Comparison of ENCODE assay signal across 20 cellular contexts in genomic region chr20:40646321-40647212, GRCh38. TPM values are rescaled to one million over a fixed set of nuclear protein-coding genes. Genes with fewer than 3 reads are reported as not detected.
DNase-seq lines count a peak whose midpoint lies in the region; ATAC-seq lines count a peak whose summit lies in the region.
"Had no signal": no experiment of that assay in that cellular context is flagged by ENCODE, and none has a peak within 500 bp of the region (broad histone marks: within the 10 kb centered on the region; RNA-seq: fewer than 3 reads in every experiment).

No MANE protein-coding gene starts in this region.

- H4K20me1 ChIP-seq in BLaER1 treated with 17β-estradiol and CSF1 and Interleukin-3, amounts not matched to agents 10 nM and 100 nM = no peaks in the 10 kb centered on the region

- H3K27ac ChIP-seq in BLaER1 treated with 17β-estradiol and CSF1 and Interleukin-3, amounts not matched to agents 10 nM and 100 nM = no peak overlapping the region
- H3K27ac ChIP-seq: esophagus muscularis mucosa, lower lobe of right lung, neutrophil, psoas muscle, SJSA1 had no signal

- H3K4me1 ChIP-seq in BLaER1 treated with 17β-estradiol and CSF1 and Interleukin-3, amounts not matched to agents 10 nM and 100 nM = peaks cover 6 to 28% (median 8%) of the 10 kb centered on the region in 10 experiments; a peak in 15 of 20 replicates
- H3K4me1 ChIP-seq: psoas muscle had no signal

- H3K9ac ChIP-seq in BLaER1 treated with 17β-estradiol and CSF1 and Interleukin-3, amounts not matched to agents 10 nM and 100 nM = no peak overlapping the region

- H3K4me2 ChIP-seq in BLaER1 treated with 17β-estradiol and CSF1 and Interleukin-3, amounts not matched to agents 10 nM and 100 nM = peak overlapping the region; percentile 27 to 67 (median 46); a peak in 21 of 22 replicates

- DNase-seq in MG63 (peak; percentile 45), NCI-H748 (lab: John Stamatoyannopoulos, UW; ENCODE audit: unreplicated experiment) (peak; percentile 97), iPS-NIHi11 (ENCODE audit: low spot score) (peak; percentile 29), AG08395 (ENCODE audit: low spot score) (no peak), HuH-7.5 (ENCODE audit: low spot score) (no peak), SKM-1 (lab: John Stamatoyannopoulos, UW; ENCODE audit: unreplicated experiment) (no peak)
- DNase-seq: ACHN; activated CD4-positive, alpha-beta T cell treated with anti-CD3 and anti-CD28 coated beads, Interleukin-2, amount 10 ng/mL, durations not matched to agents 24 days and 14 days; effector CD8-positive, alpha-beta T cell; GDM1; hypothalamus; lower lobe of right lung; NCI-H146; psoas muscle; substantia nigra had no signal

- H3K36me3 ChIP-seq in BLaER1 treated with 17β-estradiol and CSF1 and Interleukin-3, amounts not matched to agents 10 nM and 100 nM = no peaks in the 10 kb centered on the region
- no peaks in the 10 kb centered on the region for H3K36me3 ChIP-seq in MG63
- H3K36me3 ChIP-seq: esophagus muscularis mucosa, lower lobe of right lung, neutrophil, SJSA1 had no signal

- H3K27me3 ChIP-seq in BLaER1 treated with 17β-estradiol and CSF1 and Interleukin-3, amounts not matched to agents 10 nM and 100 nM = no peaks in the 10 kb centered on the region
- H3K27me3 ChIP-seq in MG63 = no peaks in the 10 kb centered on the region
- H3K27me3 ChIP-seq: SJSA1 had no signal

- no peak for ATAC-seq in GM19452 (IDR thresholded peaks at IDR 0.05; ENCODE audit: unreplicated experiment)
- ATAC-seq: lower lobe of right lung, psoas muscle had no signal

- H3K9me3 ChIP-seq in BLaER1 treated with 17β-estradiol and CSF1 and Interleukin-3, amounts not matched to agents 10 nM and 100 nM (replicated peaks in 1 of 11) = no peaks in the 10 kb centered on the region
- no peaks in the 10 kb centered on the region for H3K9me3 ChIP-seq in MG63
- H3K9me3 ChIP-seq: esophagus muscularis mucosa, lower lobe of right lung, neutrophil, psoas muscle, SJSA1 had no signal

- no peak overlapping the region for H3K4me3 ChIP-seq in BLaER1 treated with 17β-estradiol and CSF1 and Interleukin-3, amounts not matched to agents 10 nM and 100 nM
- no peak overlapping the region for H3K4me3 ChIP-seq in MG63
- H3K4me3 ChIP-seq: esophagus muscularis mucosa, lower lobe of right lung, psoas muscle, SJSA1 had no signal

RNA-seq across cellular contexts. Expression of gene MAFB, which starts 42.5 kb away (rescaled TPM):
- total RNA-seq in MG63 (2014; rRNA removed; shearing (Covaris generic); ENCODE audit: low replicate concordance) = 0.52 and 2.6 TPM in 2 replicates
- total RNA-seq: SJSA1 had no signal

Comparison
In these comparisons a context has a peak if more than half of its experiments do, and no peak if none do; other contexts are left out.
1. DNase-seq: peak in MG63 (single experiment), NCI-H748 (single experiment) and iPS-NIHi11 (single experiment); none in AG08395 (single experiment), HuH-7.5 (single experiment) and SKM-1 (single experiment).